In the genomic region with DNA sequence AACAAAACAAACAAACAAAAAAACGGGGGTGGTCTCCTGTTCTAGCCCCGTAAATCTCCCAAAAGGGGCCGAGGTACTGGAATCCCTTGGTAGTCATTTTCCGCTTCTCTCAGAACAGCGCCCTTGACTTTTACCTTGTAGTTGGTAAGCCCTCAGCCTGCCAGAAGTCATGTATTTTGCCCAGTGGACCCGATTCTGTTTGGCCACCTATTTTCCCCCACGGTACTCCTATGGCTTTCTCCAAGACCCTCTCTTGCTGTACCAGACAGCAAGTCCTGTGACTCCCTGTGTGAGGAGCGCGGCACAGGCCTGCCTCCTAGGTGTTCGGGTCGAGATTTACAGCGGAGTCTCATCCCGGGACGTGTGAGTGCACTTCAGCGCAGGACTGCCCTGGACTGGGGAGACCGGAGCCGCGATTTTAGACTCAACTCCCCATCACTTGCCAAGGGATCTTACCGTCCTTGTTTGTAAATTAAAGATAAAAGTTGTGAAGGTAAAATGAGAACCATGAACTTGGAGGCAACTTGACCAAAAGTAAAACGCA, we compare ENCODE assay signal across 8 cellular contexts. TPM values are rescaled to one million over a fixed set of nuclear protein-coding genes. Genes with fewer than 3 reads are reported as not detected.
DNase-seq lines count a peak whose midpoint lies in the region; ATAC-seq and TF ChIP-seq lines count a peak whose summit lies in the region.

No MANE protein-coding gene starts in this region.

- H3K27ac Mint-ChIP-seq in IgD-negative memory B cell (peak overlapping the region; percentile 99 to 100 (median 100)), nephron (peak overlapping the region; percentile 99 to 100 (median 99))
- H3K27ac Mint-ChIP-seq in activated CD4-positive, alpha-beta memory T cell treated with anti-CD3 and anti-CD28 coated beads, Interleukin-2, amount 10 ng/mL, durations not matched to agents 7 days and 5 days = peak overlapping the region; percentile 100

- peak overlapping the region; percentile 72 for H3K4me3 ChIP-seq in epithelial cell of proximal tubule (ENCODE audit: low read depth, low read length)

- peak; percentile 54 for DNase-seq in Ammon's horn (ENCODE audit: low spot score)
- DNase-seq in activated CD4-positive, alpha-beta memory T cell treated with anti-CD3 and anti-CD28 coated beads, Interleukin-2, amount 10 ng/mL, durations not matched to agents 7 days and 5 days = peak; percentile 38
- no peak for DNase-seq in epithelial cell of proximal tubule (ENCODE audit: low read depth)

- H3K4me3 Mint-ChIP-seq in IgD-negative memory B cell = peak overlapping the region; percentile 93 to 100 (median 98)
- H3K4me3 Mint-ChIP-seq in activated CD4-positive, alpha-beta memory T cell treated with anti-CD3 and anti-CD28 coated beads, Interleukin-2, amount 10 ng/mL, durations not matched to agents 7 days and 5 days = peak overlapping the region; percentile 82
- peak overlapping the region; percentile 95 to 100 (median 98) for H3K4me3 Mint-ChIP-seq in nephron

- ATAC-seq in GM21528 (IDR thresholded peaks at IDR 0.05; ENCODE audit: low FRiP score, unreplicated experiment) (no peak), GM21619 (IDR thresholded peaks at IDR 0.05; ENCODE audit: unreplicated experiment) (no peak), HG02884 (IDR thresholded peaks at IDR 0.05; ENCODE audit: unreplicated experiment) (no peak)

- H3K27me3 Mint-ChIP-seq in IgD-negative memory B cell = peaks cover 1% of the 10 kb centered on the region
- no peaks in the 10 kb centered on the region for H3K27me3 Mint-ChIP-seq in activated CD4-positive, alpha-beta memory T cell treated with anti-CD3 and anti-CD28 coated beads, Interleukin-2, amount 10 ng/mL, durations not matched to agents 7 days and 5 days
- no peaks in the 10 kb centered on the region for H3K27me3 Mint-ChIP-seq in nephron (ENCODE audit: low read depth)

- CTCF ChIA-PET in activated CD4-positive, alpha-beta memory T cell treated with anti-CD3 and anti-CD28 coated beads, Interleukin-2, amount 10 ng/mL, durations not matched to agents 7 days and 5 days (lab: Charles Lee) = no interaction called here

- TF ChIP-seq CTCF in epithelial cell of proximal tubule (conservative IDR thresholded peaks at IDR 0.05; ENCODE audit: low read depth, low read length) = peak; percentile 11
- TF ChIP-seq CTCF in nephron (IDR thresholded peaks at IDR 0.05; ENCODE audit: unreplicated experiment in 3 of 3) = peak in 1 of 3 experiments; percentile 9

- POLR2A ChIA-PET in activated CD4-positive, alpha-beta memory T cell treated with anti-CD3 and anti-CD28 coated beads, Interleukin-2, amount 10 ng/mL, durations not matched to agents 7 days and 5 days (lab: Charles Lee) = interaction anchor here (0.8 to 4.5 kb wide), 11 partner anchors 13 to 1404 kb away, joined by 3 to 29 read pairs (median 8); a partner anchor contains a TSS

- peaks cover 36 to 39% (median 39%) of the 10 kb centered on the region in 3 donors for H3K4me1 Mint-ChIP-seq in IgD-negative memory B cell
- peaks cover 63% of the 10 kb centered on the region for H3K4me1 Mint-ChIP-seq in activated CD4-positive, alpha-beta memory T cell treated with anti-CD3 and anti-CD28 coated beads, Interleukin-2, amount 10 ng/mL, durations not matched to agents 7 days and 5 days
- peaks cover 53% of the 10 kb centered on the region for H3K4me1 Mint-ChIP-seq in nephron

- no peaks in the 10 kb centered on the region for H3K36me3 Mint-ChIP-seq in IgD-negative memory B cell
- H3K36me3 Mint-ChIP-seq in activated CD4-positive, alpha-beta memory T cell treated with anti-CD3 and anti-CD28 coated beads, Interleukin-2, amount 10 ng/mL, durations not matched to agents 7 days and 5 days (ENCODE audit: low read depth) = peaks cover 53% of the 10 kb centered on the region
- H3K36me3 Mint-ChIP-seq in nephron (ENCODE audit: low read depth) = peaks cover 38% of the 10 kb centered on the region

- H3K9me3 Mint-ChIP-seq in IgD-negative memory B cell (no peaks in the 10 kb centered on the region), nephron (no peaks in the 10 kb centered on the region)
- no peaks in the 10 kb centered on the region for H3K9me3 Mint-ChIP-seq in activated CD4-positive, alpha-beta memory T cell treated with anti-CD3 and anti-CD28 coated beads, Interleukin-2, amount 10 ng/mL, durations not matched to agents 7 days and 5 days

RNA-seq across cellular contexts. Expression of a gene that starts 1.1 kb away (rescaled TPM):
- polyA plus RNA-seq in IgD-negative memory B cell = 6.3 TPM
- 10 to 100 TPM; 71.7 to 73.4 TPM for total RNA-seq in activated CD4-positive, alpha-beta memory T cell treated with anti-CD3 and anti-CD28 coated beads, Interleukin-2, amount 10 ng/mL, durations not matched to agents 7 days and 5 days
- 3.5 and 6.3 TPM in 2 replicates for total RNA-seq in epithelial cell of proximal tubule

RNA-seq across cellular contexts. Expression of a gene that starts 1.2 kb away (rescaled TPM):
- polyA plus RNA-seq in IgD-negative memory B cell = 32.2 TPM
- total RNA-seq in activated CD4-positive, alpha-beta memory T cell treated with anti-CD3 and anti-CD28 coated beads, Interleukin-2, amount 10 ng/mL, durations not matched to agents 7 days and 5 days = 10 to 100 TPM; 19.1 to 22.7 TPM
- 13.5 and 20.2 TPM in 2 replicates for total RNA-seq in epithelial cell of proximal tubule

RNA-seq across cellular contexts. Expression of a gene that starts 25.4 kb away (rescaled TPM):
- 79.0 TPM for polyA plus RNA-seq in IgD-negative memory B cell
- 10 to 100 TPM; 80.9 to 85.1 TPM for total RNA-seq in activated CD4-positive, alpha-beta memory T cell treated with anti-CD3 and anti-CD28 coated beads, Interleukin-2, amount 10 ng/mL, durations not matched to agents 7 days and 5 days
- total RNA-seq in epithelial cell of proximal tubule = 140 and 202 TPM in 2 replicates

RNA-seq across cellular contexts. Expression of a gene that starts 28.3 kb away (rescaled TPM):
- not detected for polyA plus RNA-seq in IgD-negative memory B cell
- total RNA-seq in activated CD4-positive, alpha-beta memory T cell treated with anti-CD3 and anti-CD28 coated beads, Interleukin-2, amount 10 ng/mL, durations not matched to agents 7 days and 5 days = 1 to 10 TPM in 1 of 2 experiments, under 1 TPM in 1; 0.93 to 1.0 TPM
- 0.46 and 0.51 TPM in 2 replicates for total RNA-seq in epithelial cell of proximal tubule

RNA-seq across cellular contexts. Expression of a gene that starts 33.7 kb away (rescaled TPM):
- 76.6 TPM for polyA plus RNA-seq in IgD-negative memory B cell
- 100 to 1,000 TPM; 262 to 282 TPM for total RNA-seq in activated CD4-positive, alpha-beta memory T cell treated with anti-CD3 and anti-CD28 coated beads, Interleukin-2, amount 10 ng/mL, durations not matched to agents 7 days and 5 days
- total RNA-seq in epithelial cell of proximal tubule = 107 and 151 TPM in 2 replicates
